ENCODE assay signal across 8 cellular contexts in genomic region chr20:32902456-32903420, GRCh38. TPM values are rescaled to one million over a fixed set of nuclear protein-coding genes. Genes with fewer than 3 reads are reported as not detected.
A peak's percentile ranks its signal among the peaks of the same experiment; 100 is the strongest.
DNase-seq lines count a peak whose midpoint lies in the region; ATAC-seq and TF ChIP-seq lines count a peak whose summit lies in the region.

No MANE protein-coding gene starts in this region.

- peak; percentile 85 for TF ChIP-seq CTCF in lung (IDR thresholded peaks at IDR 0.05; ENCODE audit: control extremely low read depth, extremely low read depth)

- no peaks in the 10 kb centered on the region for H3K36me3 ChIP-seq in lung (ENCODE audit: control insufficient read depth in 2 of 2, insufficient read depth in 2 of 2, low read length in 2 of 2)

- ATAC-seq in lung (ENCODE audit: insufficient read depth, low FRiP score) = peak; percentile 72
- ATAC-seq in GM18909 (IDR thresholded peaks at IDR 0.05; ENCODE audit: poor library complexity, unreplicated experiment) = no peak

- no peaks in the 10 kb centered on the region for H3K4me1 ChIP-seq in lung (ENCODE audit: control insufficient read depth in 2 of 2, insufficient read depth in 2 of 2, low read length in 2 of 2)

- H3K27me3 ChIP-seq in lung (ENCODE audit: control insufficient read depth, insufficient read depth) = no peaks in the 10 kb centered on the region

- peak; percentile 12 to 62 for DNase-seq in NCI-H524 (lab: John Stamatoyannopoulos, UW)
- DNase-seq in NCI-H524 treated with DMSO at 0.1 percent for 48 hours (lab: John Stamatoyannopoulos, UW) = no peak
- DNase-seq in NCI-H2107 treated with DMSO at 0.1 percent for 48 hours (lab: John Stamatoyannopoulos, UW; ENCODE audit: unreplicated experiment) = peak; percentile 13
- peak; percentile 50 to 53 for DNase-seq in activated CD4-positive, alpha-beta T cell treated with anti-CD3 and anti-CD28 coated beads for 24 hours (ENCODE audit: low read depth in 2 of 2)
- peak; percentile 78 for DNase-seq in cerebellum (ENCODE audit: low spot score)
- DNase-seq in lung (ENCODE audit: low spot score) = peak; percentile 51
- peak; percentile 38 for DNase-seq in stimulated activated CD8-positive, alpha-beta memory T cell treated with anti-CD3 and anti-CD28 coated beads, Interleukin-15, amount 100 ng/mL, for 24 hours (ENCODE audit: low read depth)

- no peak overlapping the region for H3K4me3 ChIP-seq in lung

- H3K27ac ChIP-seq in lung (ENCODE audit: low read depth in 1 of 2, low read length in 1 of 2) = no peak overlapping the region

- WGBS in lung, 2 donors = 66 to 69% methylated on average over 25 of the region's 25 CpGs

- no peaks in the 10 kb centered on the region for H3K9me3 ChIP-seq in lung (ENCODE audit: control insufficient read depth in 2 of 2, insufficient read depth in 1 of 2, low read length in 1 of 2)

RNA-seq across cellular contexts. Expression of gene EFCAB8, which starts 44.0 kb away (rescaled TPM):
- total RNA-seq in cerebellum (not detected), lung (under 1 TPM; 0.57 to 0.83 TPM)
- under 1 TPM; 0.08 to 0.35 TPM for polyA plus RNA-seq in lung
